In the genomic region with DNA sequence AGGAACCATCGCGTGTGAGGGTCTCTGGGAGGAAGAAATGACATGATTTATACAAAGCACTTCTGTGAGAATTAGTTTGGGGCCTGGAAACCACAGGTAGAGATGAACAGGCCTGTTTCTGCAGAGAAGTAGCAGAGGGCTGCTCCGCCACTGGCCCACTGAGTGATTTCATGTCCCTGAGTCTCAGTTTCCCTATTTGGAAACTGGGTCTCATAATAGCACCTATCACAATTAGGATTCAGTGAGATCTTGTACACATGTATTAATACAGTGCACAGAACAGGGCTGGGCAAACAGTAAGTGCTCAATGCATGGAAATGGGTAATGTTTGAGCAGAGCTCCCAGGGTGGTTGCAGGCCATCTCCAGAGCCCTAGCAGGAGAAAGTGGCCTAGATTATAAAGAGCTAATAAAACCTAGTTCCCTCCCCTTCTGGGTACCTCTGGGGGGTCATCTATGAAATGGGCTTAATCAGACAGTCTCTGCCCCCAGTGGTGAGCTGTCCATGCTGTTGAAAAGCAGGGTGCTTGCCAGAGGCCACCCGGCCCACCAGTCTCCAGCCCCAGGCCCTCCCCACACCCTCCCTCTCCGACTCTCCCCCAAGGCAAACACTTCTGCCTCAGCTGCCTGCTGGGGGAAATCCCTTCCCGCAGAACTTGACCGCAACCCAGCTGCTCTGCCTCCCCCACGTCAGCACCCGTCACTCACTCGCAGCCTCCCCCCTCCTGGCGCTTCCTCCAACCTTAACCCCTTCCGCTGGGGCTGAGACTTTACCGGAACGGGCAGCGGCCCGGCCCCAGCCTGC, we compare ENCODE assay signal across 8 cellular contexts. TPM values are rescaled to one million over a fixed set of nuclear protein-coding genes. Genes with fewer than 3 reads are reported as not detected.
A peak's percentile ranks its signal among the peaks of the same experiment; 100 is the strongest.
DNase-seq lines count a peak whose midpoint lies in the region; ATAC-seq and TF ChIP-seq lines count a peak whose summit lies in the region.

No MANE protein-coding gene starts in this region.

- H3K27ac Mint-ChIP-seq in neural crest cell (ENCODE audit: unreplicated experiment) = no peak overlapping the region
- peak overlapping the region; percentile 97 to 98 for H3K27ac Mint-ChIP-seq in stimulated activated naive CD8-positive, alpha-beta T cell treated with anti-CD3 and anti-CD28 coated beads, Interleukin-15, amount 100 ng/mL, for 72 hours

- H3K9me3 ChIP-seq in PC-3 (ENCODE audit: low read length) = no peaks in the 10 kb centered on the region

- peak overlapping the region; percentile 72 for H3K4me3 Mint-ChIP-seq in neural crest cell
- H3K4me3 Mint-ChIP-seq in stimulated activated naive CD8-positive, alpha-beta T cell treated with anti-CD3 and anti-CD28 coated beads, Interleukin-15, amount 100 ng/mL, for 72 hours = peak overlapping the region; percentile 94 to 98

- peak overlapping the region; percentile 23; the same call in 1 of the 2 replicates for H3K4me3 ChIP-seq in PC-3 (ENCODE audit: low read length)
- peak overlapping the region; percentile 70 for H3K4me3 ChIP-seq in fibroblast of the aortic adventitia (ENCODE audit: low read depth, low read length)

- peaks cover 38% of the 10 kb centered on the region for H3K79me2 ChIP-seq in PC-3 (ENCODE audit: low read length)

- peaks cover 6% of the 10 kb centered on the region for H3F3A ChIP-seq in PC-3 (ENCODE audit: low read length, unreplicated experiment)

- H3K27ac ChIP-seq in PC-3 (ENCODE audit: low read length) = peak overlapping the region; percentile 98

- peak overlapping the region; percentile 52 for H3K4me2 ChIP-seq in PC-3 (ENCODE audit: low read length)

- ATAC-seq in GM19324 (IDR thresholded peaks at IDR 0.05; ENCODE audit: low FRiP score, unreplicated experiment) (peak; percentile 77), HG03442 (IDR thresholded peaks at IDR 0.05; ENCODE audit: unreplicated experiment) (peak; percentile 66), PC-3 (peak; percentile 67)
- peak; percentile 88 for ATAC-seq in stimulated activated naive CD8-positive, alpha-beta T cell treated with anti-CD3 and anti-CD28 coated beads, Interleukin-15, amount 100 ng/mL, for 72 hours

- CTCF ChIA-PET in PC-3 (lab: Charles Lee) = interaction anchor here (0.8 to 1.2 kb wide), 2 partner anchors 18 to 29 kb away, joined by 3 to 7 read pairs; no protein-coding TSS in a partner anchor

- peak overlapping the region; percentile 94 for H3K9ac ChIP-seq in PC-3 (ENCODE audit: low read length)

- H4K20me1 ChIP-seq in PC-3 (ENCODE audit: low read length) = peaks cover 11% of the 10 kb centered on the region

- POLR2A ChIA-PET in PC-3 (lab: Charles Lee; ENCODE audit: unreplicated experiment) = no interaction called here

- peaks cover 93% of the 10 kb centered on the region for H3K27me3 Mint-ChIP-seq in neural crest cell (ENCODE audit: low read depth)
- H3K27me3 Mint-ChIP-seq in stimulated activated naive CD8-positive, alpha-beta T cell treated with anti-CD3 and anti-CD28 coated beads, Interleukin-15, amount 100 ng/mL, for 72 hours = no peaks in the 10 kb centered on the region

- intact Hi-C loops in PC-3 (cut with micrococcal nuclease) = no loop called here

- H3K4me1 Mint-ChIP-seq in neural crest cell = peaks cover 21% of the 10 kb centered on the region
- H3K4me1 Mint-ChIP-seq in stimulated activated naive CD8-positive, alpha-beta T cell treated with anti-CD3 and anti-CD28 coated beads, Interleukin-15, amount 100 ng/mL, for 72 hours = peaks cover 71% of the 10 kb centered on the region

- peaks cover 48% of the 10 kb centered on the region for H3K4me1 ChIP-seq in PC-3 (ENCODE audit: insufficient read depth, low read length)

- no peak overlapping the region for H2AFZ ChIP-seq in PC-3 (ENCODE audit: low read length)

- DNase-seq in C1 segment of cervical spinal cord (lab: John Stamatoyannopoulos, UW) = peak in 10 of 14 donors; percentile 27 to 78 (median 43)
- DNase-seq in PC-3 = peak; percentile 87
- peak; percentile 95 to 96 for DNase-seq in activated T-cell treated with anti-CD3 and anti-CD28 coated beads, Interleukin-2, amount 50 U/mL, for 48 hours
- DNase-seq in fibroblast of the aortic adventitia (ENCODE audit: low read depth) = peak; percentile 97
- no peak for DNase-seq in neural crest cell (ENCODE audit: low read depth, low spot score)
- DNase-seq in stimulated activated naive CD8-positive, alpha-beta T cell treated with anti-CD3 and anti-CD28 coated beads, Interleukin-15, amount 100 ng/mL, for 72 hours = peak; percentile 93 to 99

- H3K9me2 ChIP-seq in PC-3 (replicated peaks; ENCODE audit: low read length) = no peaks in the 10 kb centered on the region

- no peaks in the 10 kb centered on the region for H3K27me3 ChIP-seq in PC-3 (ENCODE audit: low read length)

- H3K36me3 ChIP-seq in PC-3 (ENCODE audit: low read depth, low read length) = peaks cover 7% of the 10 kb centered on the region; the same call in 1 of the 2 replicates

- no peaks in the 10 kb centered on the region for H3K36me3 Mint-ChIP-seq in neural crest cell (ENCODE audit: low read depth)

- TF ChIP-seq CTCF in PC-3 (conservative IDR thresholded peaks at IDR 0.05; ENCODE audit: low read depth, low read length) (no peak), fibroblast of the aortic adventitia (IDR thresholded peaks at IDR 0.05; ENCODE audit: insufficient read depth, low read length) (no peak), neural crest cell (conservative IDR thresholded peaks at IDR 0.05) (peak; percentile 9)

- BruUV-seq in PC-3 (replicated peaks; lab: Mats Ljungman, UMichigan) = no TSS peak

- H3K9me3 Mint-ChIP-seq in neural crest cell = no peaks in the 10 kb centered on the region
- no peaks in the 10 kb centered on the region for H3K9me3 Mint-ChIP-seq in stimulated activated naive CD8-positive, alpha-beta T cell treated with anti-CD3 and anti-CD28 coated beads, Interleukin-15, amount 100 ng/mL, for 72 hours

RNA-seq across cellular contexts. Expression of a gene that starts 4.5 kb away (rescaled TPM):
- total RNA-seq in PC-3 (2014; rRNA removed) (22.9 and 25.5 TPM in 2 replicates), fibroblast of the aortic adventitia (ENCODE audit: low replicate concordance) (3.8 and 13.4 TPM in 2 replicates), neural crest cell (2.2 TPM in 2 replicates)

RNA-seq across cellular contexts. Expression of a gene that starts 24.7 kb away (rescaled TPM):
- total RNA-seq in PC-3 (2014; rRNA removed) (25.4 and 26.4 TPM in 2 replicates), fibroblast of the aortic adventitia (ENCODE audit: low replicate concordance) (not detected in 2 replicates), neural crest cell (not detected in 2 replicates)

RNA-seq across cellular contexts. Expression of a gene that starts 54.1 kb away (rescaled TPM):
- total RNA-seq in PC-3 (2014; rRNA removed) (not detected in 2 replicates), fibroblast of the aortic adventitia (ENCODE audit: low replicate concordance) (not detected in 2 replicates), neural crest cell (not detected in 2 replicates)

RNA-seq across cellular contexts. Expression of a gene that starts 55.9 kb away (rescaled TPM):
- total RNA-seq in PC-3 (2014; rRNA removed) = 12.9 and 18.7 TPM in 2 replicates
- 5.9 and 24.2 TPM in 2 replicates for total RNA-seq in fibroblast of the aortic adventitia (ENCODE audit: low replicate concordance)
- 5.3 and 5.5 TPM in 2 replicates for total RNA-seq in neural crest cell

Comparison
In these comparisons a context has a peak if more than half of its experiments do, and no peak if none do; other contexts are left out.
1. RNA of a gene that starts 24.7 kb away (total RNA-seq): 25.4 to 26.4 TPM in PC-3; not detected in neural crest cell and not detected in fibroblast of the aortic adventitia; every median in the first group is over 10 times any median in the second.
2. Peak in every context shown above with its lines, with median percentiles within 50 percentile points of each other: ATAC-seq.